In genomic region chr10:76001019-76001418, GRCh38 we compare ENCODE assay signal across 20 cellular contexts.
"Had no signal": no experiment of that assay in that cellular context is flagged by ENCODE, and none has a peak within 500 bp of the region (broad histone marks: within the 10 kb centered on the region; RNA-seq: fewer than 3 reads in every experiment).

No MANE protein-coding gene starts in this region.

- H3K4me2 ChIP-seq: hepatocyte had no signal

- H3K79me2 ChIP-seq: hepatocyte had no signal

- DNase-seq: effector CD4-positive, alpha-beta T cell; endodermal cell; erythroblast; foreskin melanocyte; head of caudate nucleus; kidney; left colon; left ventricle myocardium superior; naive thymus-derived CD4-positive, alpha-beta T cell; nephron progenitor cell; posterior cingulate gyrus; stimulated activated CD4-positive, alpha-beta T cell treated with anti-CD3 and anti-CD28 coated beads, Interleukin-12 subunit alpha, Interleukin-12 subunit beta, amount 100 ng/mL, for 4 hours; stimulated activated naive CD4-positive, alpha-beta T cell; stomach; substantia nigra; transverse colon had no signal

- H3K27ac ChIP-seq: hepatocyte, stomach, thoracic aorta, transverse colon had no signal

- H3K36me3 ChIP-seq: stomach, thoracic aorta, transverse colon had no signal

- H3K9me3 ChIP-seq: stomach, thoracic aorta, transverse colon had no signal

- H3K27me3 ChIP-seq: hepatocyte, stomach, transverse colon had no signal

- H2AFZ ChIP-seq: hepatocyte had no signal

- H3K4me1 ChIP-seq: stomach, transverse colon had no signal

- H3K4me3 ChIP-seq: hepatocyte, lung, stomach, thoracic aorta, transverse colon had no signal

- ATAC-seq: left colon; left ventricle myocardium superior; naive thymus-derived CD4-positive, alpha-beta T cell; sciatic nerve had no signal
